Comparison of ENCODE assay signal across 12 cellular contexts in the genomic region with DNA sequence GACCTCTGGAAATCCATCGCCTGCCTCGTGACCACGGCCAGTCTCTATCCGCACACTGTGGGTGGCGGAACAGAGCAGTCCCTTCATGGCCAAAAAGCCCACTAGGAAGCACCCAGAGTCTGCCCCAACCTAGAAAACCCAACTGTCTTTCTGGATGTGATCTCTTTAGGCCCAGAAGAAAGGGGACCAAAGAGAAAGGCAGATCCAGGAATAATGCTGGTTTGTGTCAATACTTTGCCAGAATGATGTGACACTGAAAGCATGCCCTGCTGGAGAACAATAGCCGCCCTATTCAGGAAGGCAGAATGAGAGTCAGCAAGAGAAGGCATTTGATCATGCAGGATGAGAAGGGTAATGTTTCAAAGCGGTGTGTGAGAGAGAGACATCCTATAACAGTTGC.
A peak's percentile ranks its signal among the peaks of the same experiment; 100 is the strongest.
DNase-seq lines count a peak whose midpoint lies in the region; ATAC-seq and TF ChIP-seq lines count a peak whose summit lies in the region.
"Had no signal": no experiment of that assay in that cellular context is flagged by ENCODE, and none has a peak within 500 bp of the region (broad histone marks: within the 10 kb centered on the region; RNA-seq: fewer than 3 reads in every experiment).

No MANE protein-coding gene starts in this region.

- peaks cover 17% of the 10 kb centered on the region for H3K4me1 Mint-ChIP-seq in T-helper 1 cell treated with Interleukin-12 subunit alpha and Interleukin-12 subunit beta and Interleukin-4 antibody, amounts not matched to agents 30 μg/mL and 1 μg/mL, for 36 hours (ENCODE audit: low read depth)
- peaks cover 32 to 56% (median 36%) of the 10 kb centered on the region in 3 donors for H3K4me1 Mint-ChIP-seq in T-cell

- H3K4me3 ChIP-seq in foreskin fibroblast (ENCODE audit: low read depth in 1 of 2, low read length in 2 of 2): no peak overlapping the region
- H3K4me3 ChIP-seq: A549, esophagus squamous epithelium had no signal

- no peaks in the 10 kb centered on the region for H3K9me3 Mint-ChIP-seq in T-helper 1 cell treated with Interleukin-12 subunit alpha and Interleukin-12 subunit beta and Interleukin-4 antibody, amounts not matched to agents 30 μg/mL and 1 μg/mL, for 36 hours
- no peaks in the 10 kb centered on the region for H3K9me3 Mint-ChIP-seq in T-cell

- peak overlapping the region; percentile 6 for H3K27ac Mint-ChIP-seq in T-helper 1 cell treated with Interleukin-12 subunit alpha and Interleukin-12 subunit beta and Interleukin-4 antibody, amounts not matched to agents 30 μg/mL and 1 μg/mL, for 36 hours
- H3K27ac Mint-ChIP-seq in T-cell: peak overlapping the region; percentile 60 to 76

- H3K27me3 Mint-ChIP-seq in T-helper 1 cell treated with Interleukin-12 subunit alpha and Interleukin-12 subunit beta and Interleukin-4 antibody, amounts not matched to agents 30 μg/mL and 1 μg/mL, for 36 hours (ENCODE audit: low read depth): no peaks in the 10 kb centered on the region
- H3K27me3 Mint-ChIP-seq in T-cell: no peaks in the 10 kb centered on the region

- no peak overlapping the region for H3K4me3 Mint-ChIP-seq in T-helper 1 cell treated with Interleukin-12 subunit alpha and Interleukin-12 subunit beta and Interleukin-4 antibody, amounts not matched to agents 30 μg/mL and 1 μg/mL, for 36 hours
- peak overlapping the region in 1 of 3 donors; percentile 40 for H3K4me3 Mint-ChIP-seq in T-cell

- CTCF ChIA-PET in T-cell (lab: Charles Lee): interaction anchor here in 1 of 2 donors (0.7 kb wide), 1 partner anchor 288 kb away, joined by 3 read pairs; no protein-coding TSS in a partner anchor

- DNase-seq in T-helper 1 cell: no peak
- no peak for DNase-seq in T-cell
- DNase-seq in foreskin fibroblast: peak; percentile 23 to 43
- DNase-seq in pons (ENCODE audit: low spot score): peak; percentile 97
- DNase-seq in stimulated activated naive CD4-positive, alpha-beta T cell (lab: John Stamatoyannopoulos, UW): no peak
- no peak for DNase-seq in mucosa of gallbladder (ENCODE audit: low spot score)
- DNase-seq: esophagus squamous epithelium, NCI-H226, SHP77 treated with DMSO at 0.1 percent for 48 hours had no signal

- TF ChIP-seq CTCF in foreskin fibroblast (IDR thresholded peaks at IDR 0.05; ENCODE audit: low read depth, low read length): no peak

- ATAC-seq in T-cell (replicated peaks in 1 of 4) (peak in 1 of 4 experiments; percentile 24), HG02610 (IDR thresholded peaks at IDR 0.05; ENCODE audit: unreplicated experiment) (no peak)
- ATAC-seq: A549 had no signal

- POLR2A ChIA-PET in T-cell (lab: Charles Lee): interaction anchor here (0.6 to 1.1 kb wide), 3 partner anchors 9 to 302 kb away, joined by 3 to 14 read pairs (median 5); no protein-coding TSS in a partner anchor

- H3K36me3 Mint-ChIP-seq in T-helper 1 cell treated with Interleukin-12 subunit alpha and Interleukin-12 subunit beta and Interleukin-4 antibody, amounts not matched to agents 30 μg/mL and 1 μg/mL, for 36 hours (ENCODE audit: low read depth): peaks cover 29% of the 10 kb centered on the region
- H3K36me3 Mint-ChIP-seq in T-cell: peaks cover 28% of the 10 kb centered on the region

Comparison
In these comparisons a context has a peak if more than half of its experiments do, and no peak if none do; other contexts are left out.
1. DNase-seq: peak in foreskin fibroblast (2 of 2) and pons (single experiment); none in T-helper 1 cell (0 of 5), T-cell (0 of 34), stimulated activated naive CD4-positive, alpha-beta T cell (0 of 6) and mucosa of gallbladder (single experiment).